Comparison of ENCODE assay signal across 8 cellular contexts in genomic region chr2:69724540-69725159, GRCh38.
A peak's percentile ranks its signal among the peaks of the same experiment; 100 is the strongest.
DNase-seq lines count a peak whose midpoint lies in the region; FAIRE-seq and TF ChIP-seq lines count a peak whose summit lies in the region.

No MANE protein-coding gene starts in this region.

- peak; percentile 94 to 96 (median 95) for TF ChIP-seq CTCF in nephron (IDR thresholded peaks at IDR 0.05; ENCODE audit: unreplicated experiment in 3 of 3)

- no peaks in the 10 kb centered on the region for H3K9me3 Mint-ChIP-seq in nephron

- H3K27me3 Mint-ChIP-seq in nephron (ENCODE audit: low read depth) = peaks cover 3% of the 10 kb centered on the region

- DNase-seq in AG08396 (ENCODE audit: low spot score) (peak; percentile 76), GM19238 (ENCODE audit: insufficient read length, low spot score) (peak; percentile 44), Kasumi-1 (lab: John Stamatoyannopoulos, UW) (peak; percentile 83 to 87), RCC 7860 (ENCODE audit: low spot score) (peak; percentile 66), activated T-helper 1 cell treated with Interleukin-2 at 50 U/mL for 16 hours (ENCODE audit: low read depth) (peak; percentile 70), fibroblast of peridontal ligament (ENCODE audit: extremely low read depth) (peak; percentile 84)
- peak; percentile 75 for DNase-seq in stimulated activated naive CD4-positive, alpha-beta T cell treated with Interleukin-2 at 50 U/mL for 16 hours (lab: John Stamatoyannopoulos, UW)

- FAIRE-seq in RCC 7860 (lab: Jason Lieb, UNC) = peak; percentile 84

- no peaks in the 10 kb centered on the region for H3K36me3 Mint-ChIP-seq in nephron (ENCODE audit: low read depth)

- H3K27ac Mint-ChIP-seq in nephron = no peak overlapping the region

- peaks cover 5% of the 10 kb centered on the region for H3K4me1 Mint-ChIP-seq in nephron

- peak overlapping the region; percentile 61 to 63 (median 61) for H3K4me3 Mint-ChIP-seq in nephron

Comparison
In these comparisons a context has a peak if more than half of its experiments do, and no peak if none do; other contexts are left out.
1. Peak in every context shown above with its lines: DNase-seq.